Comparison of ENCODE assay signal across 8 cellular contexts in the genomic region with DNA sequence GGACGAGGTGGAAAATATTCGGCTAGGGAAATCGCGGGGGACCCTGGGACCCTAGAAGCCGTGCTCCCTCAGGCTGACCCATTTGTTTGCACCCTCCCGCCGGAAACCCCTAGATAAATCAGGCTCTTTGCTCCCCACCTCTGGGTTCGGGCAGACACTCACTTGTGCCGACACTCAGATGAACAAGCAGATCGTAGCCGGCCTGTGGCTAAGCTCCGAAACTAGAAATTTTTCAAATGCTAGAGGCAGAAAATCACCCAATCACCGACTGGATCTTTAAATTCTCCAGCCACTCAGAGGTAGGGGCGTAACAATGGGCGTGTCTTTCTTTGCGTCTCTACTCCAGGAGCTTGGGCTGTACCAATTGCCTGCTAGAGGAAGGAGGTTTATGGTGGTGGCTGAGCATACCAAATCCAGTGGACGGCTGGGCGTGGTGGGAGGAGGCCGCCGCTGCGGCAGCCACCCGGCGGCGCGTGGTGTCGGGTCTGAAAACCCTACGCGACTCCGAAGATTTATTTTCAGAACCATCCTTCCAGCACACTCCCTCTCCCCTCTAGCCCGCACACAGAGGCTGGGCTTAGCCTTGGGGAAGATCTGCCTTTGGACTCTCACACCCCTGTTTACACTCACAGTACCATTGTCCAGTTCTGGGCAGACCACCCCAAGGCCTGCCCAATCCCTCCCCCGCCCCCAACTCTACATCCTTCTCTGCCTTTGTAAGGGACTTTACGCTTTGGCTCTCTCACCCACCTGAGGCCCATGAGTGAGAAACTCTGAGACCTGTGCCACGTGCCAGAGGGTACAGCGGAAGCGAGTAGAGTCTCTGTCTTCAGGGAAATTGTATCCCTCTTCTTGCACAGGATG. TPM values are rescaled to one million over a fixed set of nuclear protein-coding genes. Genes with fewer than 3 reads are reported as not detected.
DNase-seq lines count a peak whose midpoint lies in the region; ATAC-seq and TF ChIP-seq lines count a peak whose summit lies in the region.

A gene with protein sequence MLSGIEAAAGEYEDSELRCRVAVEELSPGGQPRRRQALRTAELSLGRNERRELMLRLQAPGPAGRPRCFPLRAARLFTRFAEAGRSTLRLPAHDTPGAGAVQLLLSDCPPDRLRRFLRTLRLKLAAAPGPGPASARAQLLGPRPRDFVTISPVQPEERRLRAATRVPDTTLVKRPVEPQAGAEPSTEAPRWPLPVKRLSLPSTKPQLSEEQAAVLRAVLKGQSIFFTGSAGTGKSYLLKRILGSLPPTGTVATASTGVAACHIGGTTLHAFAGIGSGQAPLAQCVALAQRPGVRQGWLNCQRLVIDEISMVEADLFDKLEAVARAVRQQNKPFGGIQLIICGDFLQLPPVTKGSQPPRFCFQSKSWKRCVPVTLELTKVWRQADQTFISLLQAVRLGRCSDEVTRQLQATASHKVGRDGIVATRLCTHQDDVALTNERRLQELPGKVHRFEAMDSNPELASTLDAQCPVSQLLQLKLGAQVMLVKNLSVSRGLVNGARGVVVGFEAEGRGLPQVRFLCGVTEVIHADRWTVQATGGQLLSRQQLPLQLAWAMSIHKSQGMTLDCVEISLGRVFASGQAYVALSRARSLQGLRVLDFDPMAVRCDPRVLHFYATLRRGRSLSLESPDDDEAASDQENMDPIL (minus strand): TSS at position 217 of the 864 bp plus-strand sequence. CDS start 1,312 bp downstream, outside the sequence.

- H3K4me1 ChIP-seq in Loucy (ENCODE audit: insufficient read depth, low read length, poor library complexity, severe bottlenecking) (peaks cover 23% of the 10 kb centered on the region), RWPE2 (ENCODE audit: insufficient read depth, poor library complexity, severe bottlenecking) (peaks cover 7% of the 10 kb centered on the region)

- H3F3A ChIP-seq in Loucy (ENCODE audit: low read depth): no peaks in the 10 kb centered on the region

- peak within 1 kb of the TSS; percentile 88 for H3K9ac ChIP-seq in Loucy (ENCODE audit: low read depth, low read length, poor library complexity, severe bottlenecking)

- peaks cover 11% of the 10 kb centered on the region for H3K36me3 Mint-ChIP-seq in activated T-helper 17 cell treated with anti-CD3 and anti-CD28 coated beads, Interleukin-2, amount 50 U/mL, for 72 hours (ENCODE audit: low read depth)
- H3K36me3 Mint-ChIP-seq in natural killer cell: no peaks in the 10 kb centered on the region

- H3K4me3 Mint-ChIP-seq in activated T-helper 17 cell treated with anti-CD3 and anti-CD28 coated beads, Interleukin-2, amount 50 U/mL, for 72 hours: peak within 1 kb of the TSS; percentile 95
- peak within 1 kb of the TSS; percentile 89 for H3K4me3 Mint-ChIP-seq in natural killer cell

- DNase-seq in ELR (ENCODE audit: low read depth): peak; percentile 100
- peak; percentile 95 for DNase-seq in H7
- peak; percentile 98 for DNase-seq in RWPE2 (ENCODE audit: low spot score)
- DNase-seq in fibroblast of mammary gland (ENCODE audit: low read depth): peak; percentile 99
- peak; percentile 78 for DNase-seq in natural killer cell
- DNase-seq in stimulated activated naive CD4-positive, alpha-beta T cell (lab: John Stamatoyannopoulos, UW): peak; percentile 69 to 89 (median 86)

- H3K9me2 ChIP-seq in Loucy (replicated peaks; ENCODE audit: low read depth, low read length): no peaks in the 10 kb centered on the region

- H3K9me3 ChIP-seq in Loucy (ENCODE audit: insufficient read depth, low read depth, low read length) (no peaks in the 10 kb centered on the region), RWPE2 (ENCODE audit: severe bottlenecking) (no peaks in the 10 kb centered on the region)

- peak within 1 kb of the TSS; percentile 41 for H3K27ac ChIP-seq in RWPE2 (ENCODE audit: poor library complexity, severe bottlenecking)

- peaks cover 17% of the 10 kb centered on the region for H3K4me1 Mint-ChIP-seq in activated T-helper 17 cell treated with anti-CD3 and anti-CD28 coated beads, Interleukin-2, amount 50 U/mL, for 72 hours
- H3K4me1 Mint-ChIP-seq in natural killer cell: peaks cover 33 to 41% of the 10 kb centered on the region in 2 donors

- H4K20me1 ChIP-seq in Loucy (ENCODE audit: insufficient read depth, low read length, poor library complexity, severe bottlenecking): no peaks in the 10 kb centered on the region

- peak within 1 kb of the TSS; percentile 99 for H3K4me3 ChIP-seq in H7 (ENCODE audit: insufficient read depth, low read depth, low read length)
- H3K4me3 ChIP-seq in Loucy (ENCODE audit: low read length, poor library complexity, severe bottlenecking): peak within 1 kb of the TSS; percentile 79
- H3K4me3 ChIP-seq in RWPE2 (ENCODE audit: severe bottlenecking): peak within 1 kb of the TSS; percentile 50
- peak within 1 kb of the TSS; percentile 91 for H3K4me3 ChIP-seq in fibroblast of mammary gland (ENCODE audit: control insufficient read depth, low read depth, low read length)

- H3K79me2 ChIP-seq in Loucy (ENCODE audit: insufficient read depth, low read length): peaks cover 40% of the 10 kb centered on the region

- ATAC-seq in RWPE2 (ENCODE audit: low read depth): peak; percentile 93
- ATAC-seq in activated T-helper 17 cell treated with anti-CD3 and anti-CD28 coated beads, Interleukin-2, amount 50 U/mL, for 72 hours (replicated peaks): peak; percentile 95
- peak; percentile 90 to 99 (median 93) for ATAC-seq in natural killer cell

- peaks cover 24% of the 10 kb centered on the region for H3K36me3 ChIP-seq in H7 (replicated peaks; ENCODE audit: control insufficient read depth, insufficient read depth, low read length)
- H3K36me3 ChIP-seq in Loucy (ENCODE audit: insufficient read depth, low read length): no peaks in the 10 kb centered on the region; the same call in 1 of the 2 replicates
- H3K36me3 ChIP-seq in RWPE2 (ENCODE audit: low read depth): peaks cover 26% of the 10 kb centered on the region

- intact Hi-C loops in natural killer cell (cut with micrococcal nuclease): loop anchor here (1.0 kb wide), 3 partner anchors 10 to 70 kb away; a partner anchor contains a TSS

- H3K27me3 ChIP-seq in H7 (ENCODE audit: control insufficient read depth, insufficient read depth, low read length) (no peaks in the 10 kb centered on the region), Loucy (ENCODE audit: insufficient read depth, low read length, poor library complexity, severe bottlenecking) (no peaks in the 10 kb centered on the region), RWPE2 (ENCODE audit: insufficient read depth, poor library complexity, severe bottlenecking) (no peaks in the 10 kb centered on the region)

- H3K4me2 ChIP-seq in Loucy (ENCODE audit: low read depth, low read length, poor library complexity, severe bottlenecking): peak within 1 kb of the TSS; percentile 77

- TF ChIP-seq CTCF in Loucy (conservative IDR thresholded peaks at IDR 0.05; ENCODE audit: low read length) (no peak), RWPE2 (IDR thresholded peaks at IDR 0.05; ENCODE audit: poor library complexity, severe bottlenecking) (no peak), fibroblast of mammary gland (conservative IDR thresholded peaks at IDR 0.05; ENCODE audit: control insufficient read depth, insufficient read depth, low read depth, low read length) (no peak), natural killer cell (IDR thresholded peaks at IDR 0.05) (no peak)

- no peaks in the 10 kb centered on the region for H3K9me3 Mint-ChIP-seq in activated T-helper 17 cell treated with anti-CD3 and anti-CD28 coated beads, Interleukin-2, amount 50 U/mL, for 72 hours
- H3K9me3 Mint-ChIP-seq in natural killer cell: no peaks in the 10 kb centered on the region

- peak within 1 kb of the TSS; percentile 74 for H3K27ac Mint-ChIP-seq in activated T-helper 17 cell treated with anti-CD3 and anti-CD28 coated beads, Interleukin-2, amount 50 U/mL, for 72 hours
- H3K27ac Mint-ChIP-seq in natural killer cell: peak within 1 kb of the TSS; percentile 70 to 73

- H3K27me3 Mint-ChIP-seq in activated T-helper 17 cell treated with anti-CD3 and anti-CD28 coated beads, Interleukin-2, amount 50 U/mL, for 72 hours: no peaks in the 10 kb centered on the region
- no peaks in the 10 kb centered on the region for H3K27me3 Mint-ChIP-seq in natural killer cell (ENCODE audit: low read depth in 2 of 2)

- peak within 1 kb of the TSS; percentile 64 for H2AFZ ChIP-seq in Loucy (ENCODE audit: low read length)

RNA-seq across cellular contexts. Expression of the gene that starts here (rescaled TPM):
- total RNA-seq in H7 (2014; rRNA removed; shearing (Covaris generic)): 100 and 124 TPM in 2 replicates
- total RNA-seq in activated T-helper 17 cell treated with anti-CD3 and anti-CD28 coated beads, Interleukin-2, amount 50 U/mL, for 72 hours: 10 to 100 TPM; 44.4 to 53.1 TPM
- 10 to 100 TPM in 1 of 3 donors, 1 to 10 TPM in 2; 6.2 to 23.9 (median 9.7) TPM for total RNA-seq in natural killer cell

Comparison
In these comparisons a context has a peak if more than half of its experiments do, and no peak if none do; other contexts are left out.
1. Peak in every context shown above with its lines: DNase-seq, ATAC-seq, H3K4me3 ChIP-seq and H3K27ac ChIP-seq.